Comparison of ENCODE assay signal across 13 cellular contexts in genomic region chr7:139505563-139505962, GRCh38. TPM values are rescaled to one million over a fixed set of nuclear protein-coding genes. Genes with fewer than 3 reads are reported as not detected.
DNase-seq lines count a peak whose midpoint lies in the region; ATAC-seq and TF ChIP-seq lines count a peak whose summit lies in the region.
"Had no signal": no experiment of that assay in that cellular context is flagged by ENCODE, and none has a peak within 500 bp of the region (broad histone marks: within the 10 kb centered on the region; RNA-seq: fewer than 3 reads in every experiment).

No MANE protein-coding gene starts in this region.

- in situ Hi-C loops in astrocyte of the spinal cord (cut with HindIII; ENCODE audit: low sequenced_read_pairs): no loop called here

- no peaks in the 10 kb centered on the region for H3K36me3 Mint-ChIP-seq in activated CD4-positive, alpha-beta T cell treated with anti-CD3 and anti-CD28 coated beads for 36 hours (ENCODE audit: low read depth)
- no peaks in the 10 kb centered on the region for H3K36me3 Mint-ChIP-seq in osteocyte (ENCODE audit: unreplicated experiment)
- H3K36me3 Mint-ChIP-seq: CD14-positive monocyte had no signal

- H3K4me3 ChIP-seq in astrocyte of the spinal cord (ENCODE audit: low read depth, low read length): no peak overlapping the region
- no peak overlapping the region for H3K4me3 ChIP-seq in right cardiac atrium (ENCODE audit: low read length)

- TF ChIP-seq CTCF in astrocyte of the spinal cord (IDR thresholded peaks at IDR 0.05; ENCODE audit: low read depth, low read length) (peak; percentile 25), osteocyte (IDR thresholded peaks at IDR 0.05) (peak; percentile 23)

- no peak for TF ChIP-seq EP300 in Ishikawa (IDR thresholded peaks at IDR 0.05; ENCODE audit: borderline replicate concordance)

- H3K27ac Mint-ChIP-seq in activated CD4-positive, alpha-beta T cell treated with anti-CD3 and anti-CD28 coated beads for 36 hours: no peak overlapping the region
- H3K27ac Mint-ChIP-seq in osteocyte (ENCODE audit: unreplicated experiment): no peak overlapping the region
- H3K27ac Mint-ChIP-seq: CD14-positive monocyte had no signal

- no peaks in the 10 kb centered on the region for H3K9me3 Mint-ChIP-seq in activated CD4-positive, alpha-beta T cell treated with anti-CD3 and anti-CD28 coated beads for 36 hours (ENCODE audit: low read depth)
- no peaks in the 10 kb centered on the region for H3K9me3 Mint-ChIP-seq in osteocyte (ENCODE audit: unreplicated experiment)

- H3K27me3 ChIP-seq in right cardiac atrium (ENCODE audit: control insufficient read depth, insufficient read depth): no peaks in the 10 kb centered on the region
- H3K27me3 ChIP-seq: neutrophil had no signal

- TF ChIP-seq RAD21 in Ishikawa (IDR thresholded peaks at IDR 0.05; ENCODE audit: low read depth): peak; percentile 44

- H3K4me3 Mint-ChIP-seq in activated CD4-positive, alpha-beta T cell treated with anti-CD3 and anti-CD28 coated beads for 36 hours: no peak overlapping the region
- H3K4me3 Mint-ChIP-seq in osteocyte (ENCODE audit: unreplicated experiment): no peak overlapping the region
- H3K4me3 Mint-ChIP-seq: CD14-positive monocyte had no signal

- no peaks in the 10 kb centered on the region for H3K27me3 Mint-ChIP-seq in activated CD4-positive, alpha-beta T cell treated with anti-CD3 and anti-CD28 coated beads for 36 hours
- no peaks in the 10 kb centered on the region for H3K27me3 Mint-ChIP-seq in osteocyte (ENCODE audit: unreplicated experiment)

- intact Hi-C loops in activated CD4-positive, alpha-beta T cell treated with anti-CD3 and anti-CD28 coated beads for 36 hours (cut with DNase I, micrococcal nuclease): no loop called here
- intact Hi-C loops in right cardiac atrium (cut with DNase I): no loop called here

- POLR2A ChIA-PET in activated CD4-positive, alpha-beta T cell treated with anti-CD3 and anti-CD28 coated beads for 36 hours (lab: Charles Lee): no interaction called here

- WGBS in right cardiac atrium: 72% methylated on average over 9 of the region's 9 CpGs

- no peaks in the 10 kb centered on the region for H3K4me1 Mint-ChIP-seq in activated CD4-positive, alpha-beta T cell treated with anti-CD3 and anti-CD28 coated beads for 36 hours
- no peaks in the 10 kb centered on the region for H3K4me1 Mint-ChIP-seq in osteocyte (ENCODE audit: unreplicated experiment)
- H3K4me1 Mint-ChIP-seq: CD14-positive monocyte had no signal

- no peaks in the 10 kb centered on the region for H3K9me3 ChIP-seq in right cardiac atrium (ENCODE audit: control insufficient read depth, low read length)
- H3K9me3 ChIP-seq: neutrophil had no signal

- CTCF ChIA-PET in activated CD4-positive, alpha-beta T cell treated with anti-CD3 and anti-CD28 coated beads for 36 hours (lab: Charles Lee): interaction anchor here (0.8 to 1.2 kb wide), 3 partner anchors 10 to 369 kb away, joined by 3 to 4 read pairs (median 3); no protein-coding TSS in a partner anchor

- peak; percentile 55 for ATAC-seq in activated CD4-positive, alpha-beta T cell treated with anti-CD3 and anti-CD28 coated beads for 36 hours
- no peak for ATAC-seq in HG03175 (IDR thresholded peaks at IDR 0.05; ENCODE audit: unreplicated experiment)
- no peak for ATAC-seq in right cardiac atrium

- peak; percentile 66 for DNase-seq in activated CD4-positive, alpha-beta T cell treated with anti-CD3 and anti-CD28 coated beads for 36 hours
- no peak for DNase-seq in activated CD4-positive, alpha-beta T cell treated with anti-CD3 and anti-CD28 coated beads for 4 hours
- no peak for DNase-seq in astrocyte of the spinal cord (ENCODE audit: low read depth, low spot score)
- no peak for DNase-seq in osteocyte (ENCODE audit: extremely low spot score, unreplicated experiment)
- DNase-seq in inferior parietal cortex (ENCODE audit: extremely low spot score): no peak
- no peak for DNase-seq in right cardiac atrium
- DNase-seq: amygdala, NCI-H2171 treated with DMSO at 0.1 percent for 48 hours, T1000 had no signal

- no peak overlapping the region for H3K27ac ChIP-seq in right cardiac atrium (ENCODE audit: low read length)
- H3K27ac ChIP-seq: neutrophil had no signal

- H3K4me1 ChIP-seq in right cardiac atrium (ENCODE audit: control insufficient read depth, insufficient read depth, low read length): no peaks in the 10 kb centered on the region

TF ChIP-seq in Ishikawa, 13 proteins besides CTCF, POLR2A, EP300 and RAD21:
- no peak for TF ChIP-seq ZBTB7A (IDR thresholded peaks at IDR 0.05; ENCODE audit: low read depth)
- TF ChIP-seq FOXM1 (IDR thresholded peaks at IDR 0.05; ENCODE audit: borderline replicate concordance, low read depth): no peak
- TF ChIP-seq TAF1 (IDR thresholded peaks at IDR 0.05; ENCODE audit: low read depth): no peak
- TF ChIP-seq EGR1 (IDR thresholded peaks at IDR 0.05): no peak
- no peak for TF ChIP-seq TCF12 (IDR thresholded peaks at IDR 0.05; ENCODE audit: low read depth)
- no peak for TF ChIP-seq CREB1 (IDR thresholded peaks at IDR 0.05; ENCODE audit: low read depth)
- no peak for TF ChIP-seq TEAD4 (IDR thresholded peaks at IDR 0.05)
- TF ChIP-seq, protein P1, sequence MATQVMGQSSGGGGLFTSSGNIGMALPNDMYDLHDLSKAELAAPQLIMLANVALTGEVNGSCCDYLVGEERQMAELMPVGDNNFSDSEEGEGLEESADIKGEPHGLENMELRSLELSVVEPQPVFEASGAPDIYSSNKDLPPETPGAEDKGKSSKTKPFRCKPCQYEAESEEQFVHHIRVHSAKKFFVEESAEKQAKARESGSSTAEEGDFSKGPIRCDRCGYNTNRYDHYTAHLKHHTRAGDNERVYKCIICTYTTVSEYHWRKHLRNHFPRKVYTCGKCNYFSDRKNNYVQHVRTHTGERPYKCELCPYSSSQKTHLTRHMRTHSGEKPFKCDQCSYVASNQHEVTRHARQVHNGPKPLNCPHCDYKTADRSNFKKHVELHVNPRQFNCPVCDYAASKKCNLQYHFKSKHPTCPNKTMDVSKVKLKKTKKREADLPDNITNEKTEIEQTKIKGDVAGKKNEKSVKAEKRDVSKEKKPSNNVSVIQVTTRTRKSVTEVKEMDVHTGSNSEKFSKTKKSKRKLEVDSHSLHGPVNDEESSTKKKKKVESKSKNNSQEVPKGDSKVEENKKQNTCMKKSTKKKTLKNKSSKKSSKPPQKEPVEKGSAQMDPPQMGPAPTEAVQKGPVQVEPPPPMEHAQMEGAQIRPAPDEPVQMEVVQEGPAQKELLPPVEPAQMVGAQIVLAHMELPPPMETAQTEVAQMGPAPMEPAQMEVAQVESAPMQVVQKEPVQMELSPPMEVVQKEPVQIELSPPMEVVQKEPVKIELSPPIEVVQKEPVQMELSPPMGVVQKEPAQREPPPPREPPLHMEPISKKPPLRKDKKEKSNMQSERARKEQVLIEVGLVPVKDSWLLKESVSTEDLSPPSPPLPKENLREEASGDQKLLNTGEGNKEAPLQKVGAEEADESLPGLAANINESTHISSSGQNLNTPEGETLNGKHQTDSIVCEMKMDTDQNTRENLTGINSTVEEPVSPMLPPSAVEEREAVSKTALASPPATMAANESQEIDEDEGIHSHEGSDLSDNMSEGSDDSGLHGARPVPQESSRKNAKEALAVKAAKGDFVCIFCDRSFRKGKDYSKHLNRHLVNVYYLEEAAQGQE (IDR thresholded peaks at IDR 0.05; ENCODE audit: low read depth): no peak
- TF ChIP-seq NFIC (IDR thresholded peaks at IDR 0.05): no peak
- TF ChIP-seq, protein P2, sequence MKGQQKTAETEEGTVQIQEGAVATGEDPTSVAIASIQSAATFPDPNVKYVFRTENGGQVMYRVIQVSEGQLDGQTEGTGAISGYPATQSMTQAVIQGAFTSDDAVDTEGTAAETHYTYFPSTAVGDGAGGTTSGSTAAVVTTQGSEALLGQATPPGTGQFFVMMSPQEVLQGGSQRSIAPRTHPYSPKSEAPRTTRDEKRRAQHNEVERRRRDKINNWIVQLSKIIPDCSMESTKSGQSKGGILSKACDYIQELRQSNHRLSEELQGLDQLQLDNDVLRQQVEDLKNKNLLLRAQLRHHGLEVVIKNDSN (IDR thresholded peaks at IDR 0.05): no peak
- TF ChIP-seq, protein P3, sequence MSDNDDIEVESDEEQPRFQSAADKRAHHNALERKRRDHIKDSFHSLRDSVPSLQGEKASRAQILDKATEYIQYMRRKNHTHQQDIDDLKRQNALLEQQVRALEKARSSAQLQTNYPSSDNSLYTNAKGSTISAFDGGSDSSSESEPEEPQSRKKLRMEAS (IDR thresholded peaks at IDR 0.05): no peak
- no peak for TF ChIP-seq CEBPB (IDR thresholded peaks at IDR 0.05)
- no peak for TF ChIP-seq YY1 (IDR thresholded peaks at IDR 0.05; ENCODE audit: low read depth)

RNA-seq across cellular contexts. Expression of gene CLEC2L, which starts 17.9 kb away (rescaled TPM):
- total RNA-seq in activated CD4-positive, alpha-beta T cell treated with anti-CD3 and anti-CD28 coated beads for 36 hours: not detected
- not detected in 2 replicates for total RNA-seq in osteocyte
- not detected for total RNA-seq in right cardiac atrium
- not detected for polyA plus RNA-seq in right cardiac atrium
- polyA plus RNA-seq: CD14-positive monocyte had no signal

RNA-seq across cellular contexts. Expression of gene KLRG2, which starts 22.1 kb away (rescaled TPM):
- total RNA-seq in activated CD4-positive, alpha-beta T cell treated with anti-CD3 and anti-CD28 coated beads for 36 hours: under 1 TPM; 0.60 to 0.62 TPM
- not detected in 2 replicates for total RNA-seq in osteocyte
- total RNA-seq in right cardiac atrium: not detected
- not detected for polyA plus RNA-seq in right cardiac atrium
- polyA plus RNA-seq: CD14-positive monocyte had no signal
